Comparison of ENCODE assay signal across 8 cellular contexts in the genomic region with DNA sequence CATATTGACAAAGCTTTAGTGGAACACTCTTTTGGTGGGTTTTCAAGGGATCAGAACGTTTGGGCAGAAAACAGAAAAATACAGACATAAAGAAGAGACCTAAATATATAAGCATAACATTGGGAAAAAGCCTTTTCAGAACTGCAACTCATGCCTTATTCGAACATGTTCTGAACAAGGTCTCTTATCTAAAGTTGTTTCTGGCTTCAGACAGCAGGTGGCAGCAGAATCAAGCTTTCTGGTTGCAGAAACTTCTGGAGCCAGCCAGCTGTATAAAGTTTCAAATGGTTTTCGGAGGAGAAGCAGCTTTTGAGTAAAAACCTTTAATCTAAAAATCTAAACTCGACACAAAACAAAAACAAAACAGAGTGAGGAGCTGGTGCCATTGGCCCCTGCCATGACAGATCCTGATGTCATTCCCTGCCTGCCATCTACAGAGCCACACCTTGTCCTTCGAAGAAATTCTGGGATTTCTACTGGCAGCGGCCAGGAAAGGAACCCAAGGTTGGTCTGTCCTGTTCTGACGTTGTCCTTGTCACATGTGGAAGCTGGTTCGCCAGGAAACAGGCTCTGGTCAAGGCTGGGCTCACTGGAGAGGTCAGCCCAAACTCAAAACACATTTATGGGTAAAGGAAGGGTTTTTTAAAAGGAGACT. TPM values are rescaled to one million over a fixed set of nuclear protein-coding genes. Genes with fewer than 3 reads are reported as not detected.
DNase-seq lines count a peak whose midpoint lies in the region; TF ChIP-seq lines count a peak whose summit lies in the region.
"Not testable (repeated sequence)": the region's sequence is repeated elsewhere in the genome, so short reads cannot be mapped to it uniquely, and the experiment has no call there.

No MANE protein-coding gene starts in this region.

- TF ChIP-seq CTCF in GM10266 (IDR thresholded peaks at IDR 0.05; ENCODE audit: control insufficient read depth, insufficient read depth, low read depth, missing control alignments) (peak; percentile 44), kidney epithelial cell (IDR thresholded peaks at IDR 0.05; ENCODE audit: insufficient read depth, low read length, poor library complexity, severe bottlenecking) (peak; percentile 10), retinal pigment epithelial cell (conservative IDR thresholded peaks at IDR 0.05; ENCODE audit: low read depth, low read length) (peak; percentile 34), uterus (IDR thresholded peaks at IDR 0.05) (peak in 2 of 4 experiments; percentile 13 to 47)
- not testable (repeated sequence) for TF ChIP-seq CTCF in colonic mucosa (IDR thresholded peaks at IDR 0.05)

- not testable (repeated sequence) for TF ChIP-seq POLR2A in uterus (IDR thresholded peaks at IDR 0.05)

- H3K4me1 ChIP-seq in colonic mucosa, uterus: not testable (repeated sequence)

- intact Hi-C loops in colonic mucosa (cut with DNase I); uterus (cut with DNase I; ENCODE audit: low total_unique reads): not testable (repeated sequence)

- not testable (repeated sequence) for H3K4me3 ChIP-seq in colonic mucosa; kidney epithelial cell (ENCODE audit: low read depth, low read length); retinal pigment epithelial cell (ENCODE audit: low read length); uterus

- H3K36me3 ChIP-seq in colonic mucosa; kidney epithelial cell (ENCODE audit: control insufficient read depth, insufficient read depth, low read length); uterus: not testable (repeated sequence)

- not testable (repeated sequence) for DNase-seq in GM10266 (ENCODE audit: extremely low spot score); kidney epithelial cell (ENCODE audit: low read depth)
- DNase-seq in MV-4-11 (lab: John Stamatoyannopoulos, UW): peak; percentile 33
- peak; percentile 46 for DNase-seq in SK-N-DZ (ENCODE audit: low spot score)
- DNase-seq in activated CD8-positive, alpha-beta memory T cell treated with anti-CD3 and anti-CD28 coated beads, Interleukin-2, amount 50 U/mL, for 4 hours: peak; percentile 39
- peak; percentile 58 for DNase-seq in colonic mucosa
- DNase-seq in retinal pigment epithelial cell (ENCODE audit: low read depth): peak; percentile 0
- DNase-seq in uterus: peak; percentile 25 to 59

- not testable (repeated sequence) for H3K9me3 ChIP-seq in colonic mucosa, uterus

- H3K27me3 ChIP-seq in colonic mucosa; kidney epithelial cell (ENCODE audit: control insufficient read depth, insufficient read depth, low read length); uterus: not testable (repeated sequence)

- not testable (repeated sequence) for H3K27ac ChIP-seq in colonic mucosa, uterus

- not testable (repeated sequence) for H3K9ac ChIP-seq in colonic mucosa (ENCODE audit: low read depth in 2 of 2, low read length in 2 of 2)

RNA-seq across cellular contexts. Expression of a gene that starts 35.2 kb away (rescaled TPM):
- 12.7 and 18.2 TPM in 2 replicates for polyA plus RNA-seq in SK-N-DZ (2014; cell fraction: cytosol; rRNA removed)
- 6.7 and 11.0 TPM in 2 replicates for polyA plus RNA-seq in SK-N-DZ (2014; cell fraction: nucleus; rRNA removed)
- 1 to 10 TPM in 1 of 2 donors, under 1 TPM in 1; 0.37 to 2.8 TPM for total RNA-seq in colonic mucosa
- 0.25 TPM in 1 of 2 replicates, not detected in the other for total RNA-seq in kidney epithelial cell
- total RNA-seq in uterus: under 1 TPM in 1 of 4 donors, not detected in 3; 0.83 TPM
